In genomic region chr1:244010191-244010590, GRCh38 we compare ENCODE assay signal across 8 cellular contexts. TPM values are rescaled to one million over a fixed set of nuclear protein-coding genes. Genes with fewer than 3 reads are reported as not detected.
DNase-seq lines count a peak whose midpoint lies in the region; ATAC-seq and TF ChIP-seq lines count a peak whose summit lies in the region.
"Had no signal": no experiment of that assay in that cellular context is flagged by ENCODE, and none has a peak within 500 bp of the region (broad histone marks: within the 10 kb centered on the region; RNA-seq: fewer than 3 reads in every experiment).

No MANE protein-coding gene starts in this region.

- no peaks in the 10 kb centered on the region for H3K9me3 ChIP-seq in endodermal cell (ENCODE audit: control insufficient read depth, low read length)

- no peak overlapping the region for H3K27ac ChIP-seq in endodermal cell (ENCODE audit: low read depth, low read length)

- no peaks in the 10 kb centered on the region for H3K36me3 ChIP-seq in endodermal cell (ENCODE audit: control insufficient read depth, insufficient read depth, low read length)

- H3K27me3 Mint-ChIP-seq in endodermal cell (ENCODE audit: insufficient read depth) = no peaks in the 10 kb centered on the region

- ATAC-seq in GM21360 (IDR thresholded peaks at IDR 0.05; ENCODE audit: unreplicated experiment) (peak; percentile 78), GM21423 (IDR thresholded peaks at IDR 0.05; ENCODE audit: unreplicated experiment) (no peak), GM18867 (IDR thresholded peaks at IDR 0.05; ENCODE audit: unreplicated experiment) (no peak)

- H3K4me3 ChIP-seq in endodermal cell (ENCODE audit: low read length) = no peak overlapping the region

- TF ChIP-seq CTCF in endodermal cell (conservative IDR thresholded peaks at IDR 0.05) = peak; percentile 64

- no peaks in the 10 kb centered on the region for H3K36me3 Mint-ChIP-seq in endodermal cell (ENCODE audit: low read depth)

- H3K9me3 Mint-ChIP-seq in endodermal cell = no peaks in the 10 kb centered on the region

- 87 to 90% methylated on average over 6 of the region's 6 CpGs for WGBS in endodermal cell (ENCODE audit: insufficient coverage in 1 of 2, insufficient read length in 1 of 2), 2 experiments

- H3K4me3 Mint-ChIP-seq in endodermal cell = no peak overlapping the region

- peak; percentile 78 for DNase-seq in SW480 (ENCODE audit: low spot score)
- DNase-seq in endodermal cell = peak; percentile 69
- DNase-seq in stimulated activated CD8-positive, alpha-beta memory T cell treated with anti-CD3 and anti-CD28 coated beads, Interleukin-15, amount 100 ng/mL, for 24 hours (ENCODE audit: low read depth) = peak; percentile 1
- DNase-seq in cerebellar nuclear complex (lab: John Stamatoyannopoulos, UW) = no peak
- DNase-seq: NCI-H524 treated with DMSO at 0.1 percent for 48 hours had no signal

- H3K9ac ChIP-seq in endodermal cell (ENCODE audit: extremely low read depth, low read length, poor library complexity, severe bottlenecking) = no peak overlapping the region

- no peaks in the 10 kb centered on the region for H3K4me1 ChIP-seq in endodermal cell (ENCODE audit: control insufficient read depth, insufficient read depth, low read length)

- H3K27ac Mint-ChIP-seq in endodermal cell = no peak overlapping the region

- peaks cover 1% of the 10 kb centered on the region for H3K4me1 Mint-ChIP-seq in endodermal cell

- no peaks in the 10 kb centered on the region for H3K27me3 ChIP-seq in endodermal cell (ENCODE audit: control insufficient read depth, insufficient read depth, low read length, poor library complexity, severe bottlenecking)

RNA-seq across cellular contexts. Expression of gene ZBTB18, which starts 40.9 kb away (rescaled TPM):
- total RNA-seq in endodermal cell = 10 to 100 TPM; 15.4 to 17.9 TPM
- polyA plus RNA-seq in endodermal cell (2013, experiment 1 of 2) = 56.0 TPM
- 50.5 TPM for polyA plus RNA-seq in endodermal cell (2013, experiment 2 of 2)

Comparison
In these comparisons a context has a peak if more than half of its experiments do, and no peak if none do; other contexts are left out.
1. DNase-seq: peak in SW480 (single experiment), endodermal cell (single experiment) and stimulated activated CD8-positive, alpha-beta memory T cell treated with anti-CD3 and anti-CD28 coated beads, Interleukin-15, amount 100 ng/mL, for 24 hours (single experiment); none in cerebellar nuclear complex (0 of 2).